Comparison of ENCODE assay signal across 9 cellular contexts in genomic region chr2:128309341-128310093, GRCh38. TPM values are rescaled to one million over a fixed set of nuclear protein-coding genes. Genes with fewer than 3 reads are reported as not detected.
DNase-seq lines count a peak whose midpoint lies in the region; ATAC-seq and TF ChIP-seq lines count a peak whose summit lies in the region.
"Had no signal": no experiment of that assay in that cellular context is flagged by ENCODE, and none has a peak within 500 bp of the region (broad histone marks: within the 10 kb centered on the region; RNA-seq: fewer than 3 reads in every experiment).

No MANE protein-coding gene starts in this region.

- no peak overlapping the region for H3K27ac Mint-ChIP-seq in activated CD8-positive, alpha-beta T cell treated with anti-CD3 and anti-CD28 coated beads, Interleukin-2, amount 10 ng/mL, durations not matched to agents 7 days and 5 days

- H3K4me1 ChIP-seq in SJCRH30 = peaks cover 47% of the 10 kb centered on the region
- peaks cover 38 to 100% (median 98%) of the 10 kb centered on the region in 6 donors for H3K4me1 ChIP-seq in spleen

- no peaks in the 10 kb centered on the region for H3K36me3 Mint-ChIP-seq in activated CD8-positive, alpha-beta T cell treated with anti-CD3 and anti-CD28 coated beads, Interleukin-2, amount 10 ng/mL, durations not matched to agents 7 days and 5 days (ENCODE audit: low read depth)

- TF ChIP-seq POLR2A in spleen (IDR thresholded peaks at IDR 0.05) = no peak

- H3K4me3 ChIP-seq in SJCRH30 (no peak overlapping the region), spleen (no peak overlapping the region)

- ATAC-seq in GM21786 (IDR thresholded peaks at IDR 0.05; ENCODE audit: unreplicated experiment) (no peak), HG02981 (IDR thresholded peaks at IDR 0.05; ENCODE audit: unreplicated experiment) (no peak)
- no peak for ATAC-seq in activated CD8-positive, alpha-beta T cell treated with anti-CD3 and anti-CD28 coated beads, Interleukin-2, amount 10 ng/mL, durations not matched to agents 7 days and 5 days

- peak; percentile 87 for DNase-seq in NCI-H1105 treated with DMSO at 0.1 percent for 48 hours (lab: John Stamatoyannopoulos, UW)
- peak; percentile 95 for DNase-seq in SJCRH30
- peak; percentile 56 for DNase-seq in iris pigment epithelial cell (ENCODE audit: low read depth)
- peak; percentile 80 for DNase-seq in spleen
- DNase-seq in NAMALWA (ENCODE audit: low spot score) = no peak
- no peak for DNase-seq in activated CD8-positive, alpha-beta T cell treated with anti-CD3 and anti-CD28 coated beads, Interleukin-2, amount 10 ng/mL, durations not matched to agents 7 days and 5 days
- DNase-seq: activated CD4-positive, alpha-beta T cell treated with anti-CD3 and anti-CD28 coated beads for 48 hours had no signal

- TF ChIP-seq CTCF in spleen (IDR thresholded peaks at IDR 0.05 in 8 of 11, conservative IDR thresholded peaks at IDR 0.05 in 3 of 11) = no peak

- intact Hi-C loops in spleen (cut with DNase I; ENCODE audit: low total_unique reads) = loop anchor here (10.0 kb wide), 1 partner anchor 1535 kb away; no protein-coding TSS in a partner anchor

- H3K27me3 Mint-ChIP-seq in activated CD8-positive, alpha-beta T cell treated with anti-CD3 and anti-CD28 coated beads, Interleukin-2, amount 10 ng/mL, durations not matched to agents 7 days and 5 days (ENCODE audit: low read depth) = no peaks in the 10 kb centered on the region

- CTCF ChIA-PET in activated CD8-positive, alpha-beta T cell treated with anti-CD3 and anti-CD28 coated beads, Interleukin-2, amount 10 ng/mL, durations not matched to agents 7 days and 5 days (lab: Charles Lee) = no interaction called here

- POLR2A ChIA-PET in activated CD8-positive, alpha-beta T cell treated with anti-CD3 and anti-CD28 coated beads, Interleukin-2, amount 10 ng/mL, durations not matched to agents 7 days and 5 days (lab: Charles Lee) = interaction anchor here (0.8 kb wide), 1 partner anchor 8 kb away, joined by 3 read pairs; no protein-coding TSS in a partner anchor

- 45 to 70% (median 62%) methylated on average over 13 to 18 of the region's 18 CpGs for WGBS in spleen, 5 donors

- H3K27me3 ChIP-seq in SJCRH30 = no peaks in the 10 kb centered on the region
- no peaks in the 10 kb centered on the region for H3K27me3 ChIP-seq in spleen (replicated peaks in 1 of 7)

- H3K4me3 Mint-ChIP-seq in activated CD8-positive, alpha-beta T cell treated with anti-CD3 and anti-CD28 coated beads, Interleukin-2, amount 10 ng/mL, durations not matched to agents 7 days and 5 days = no peak overlapping the region

- H3K4me1 Mint-ChIP-seq in activated CD8-positive, alpha-beta T cell treated with anti-CD3 and anti-CD28 coated beads, Interleukin-2, amount 10 ng/mL, durations not matched to agents 7 days and 5 days (ENCODE audit: low read depth) = peaks cover 7% of the 10 kb centered on the region

- H3K9me3 Mint-ChIP-seq in activated CD8-positive, alpha-beta T cell treated with anti-CD3 and anti-CD28 coated beads, Interleukin-2, amount 10 ng/mL, durations not matched to agents 7 days and 5 days (ENCODE audit: insufficient read depth) = no peaks in the 10 kb centered on the region

- H3K36me3 ChIP-seq in SJCRH30 = no peaks in the 10 kb centered on the region
- peaks cover 0 to 40% (median 0%) of the 10 kb centered on the region in 6 donors for H3K36me3 ChIP-seq in spleen

- no peaks in the 10 kb centered on the region for H3K9me3 ChIP-seq in SJCRH30 (replicated peaks)
- no peaks in the 10 kb centered on the region for H3K9me3 ChIP-seq in spleen

- peak overlapping the region; percentile 88 for H3K27ac ChIP-seq in SJCRH30
- H3K27ac ChIP-seq in spleen = peak overlapping the region in 7 of 8 donors; percentile 4 to 78 (median 65)

RNA-seq across cellular contexts. Expression of gene HS6ST1, which starts 9.2 kb away (rescaled TPM):
- total RNA-seq in SJCRH30 (2014; rRNA removed; shearing (Covaris generic)) = 18.8 and 20.0 TPM in 2 replicates
- 10 to 100 TPM; 52.2 to 99.5 (median 66.7) TPM for total RNA-seq in spleen
- 10 to 100 TPM in 1 of 3 donors, 1 to 10 TPM in 2; 7.2 to 24.7 (median 9.2) TPM for polyA plus RNA-seq in spleen
- total RNA-seq in activated CD8-positive, alpha-beta T cell treated with anti-CD3 and anti-CD28 coated beads, Interleukin-2, amount 10 ng/mL, durations not matched to agents 7 days and 5 days = 1 to 10 TPM; 7.1 to 8.1 TPM

Comparison
In these comparisons a context has a peak if more than half of its experiments do, and no peak if none do; other contexts are left out.
1. DNase-seq: peak in NCI-H1105 treated with DMSO at 0.1 percent for 48 hours (single experiment), SJCRH30 (2 of 2), iris pigment epithelial cell (single experiment) and spleen (single experiment); none in NAMALWA (single experiment) and activated CD8-positive, alpha-beta T cell treated with anti-CD3 and anti-CD28 coated beads, Interleukin-2, amount 10 ng/mL, durations not matched to agents 7 days and 5 days (single experiment).